In genomic region chr11:34570584-34570983, GRCh38 we compare ENCODE assay signal across 17 cellular contexts. TPM values are rescaled to one million over a fixed set of nuclear protein-coding genes. Genes with fewer than 3 reads are reported as not detected.
A peak's percentile ranks its signal among the peaks of the same experiment; 100 is the strongest.
DNase-seq lines count a peak whose midpoint lies in the region; ATAC-seq, FAIRE-seq and TF ChIP-seq lines count a peak whose summit lies in the region.
"Had no signal": no experiment of that assay in that cellular context is flagged by ENCODE, and none has a peak within 500 bp of the region (broad histone marks: within the 10 kb centered on the region; RNA-seq: fewer than 3 reads in every experiment).

No MANE protein-coding gene starts in this region.

- peak; percentile 47 for DNase-seq in SIG-M5 treated with dmso at 0.1 percent for 504 hours (lab: John Stamatoyannopoulos, UW; ENCODE audit: unreplicated experiment)
- DNase-seq in SIG-M5 (lab: John Stamatoyannopoulos, UW), result no peak
- peak; percentile 71 for DNase-seq in NCI-H2196 (lab: John Stamatoyannopoulos, UW; ENCODE audit: unreplicated experiment)
- DNase-seq in K562 (ENCODE audit: extremely low read depth in 1 of 4, low spot score in 3 of 4), result peak in 1 of 4 experiments; percentile 43
- DNase-seq in stimulated activated CD4-positive, alpha-beta T cell treated with anti-CD3 and anti-CD28 coated beads, Interleukin-4, amount 100 ng/mL, for 48 hours (ENCODE audit: low read depth in 2 of 2), result peak; percentile 10 to 11
- DNase-seq in sciatic nerve (ENCODE audit: low spot score), result no peak
- no peak for DNase-seq in ovary
- no peak for DNase-seq in left colon
- DNase-seq: ACHN, body of pancreas, DMS53, erythroblast, transverse colon had no signal

- no peak for TF ChIP-seq POLR2A in K562 (conservative IDR thresholded peaks at IDR 0.05)
- no peak for TF ChIP-seq POLR2A in ovary (IDR thresholded peaks at IDR 0.05)

- intact Hi-C loops in K562 (cut with micrococcal nuclease), result no loop called here
- intact Hi-C loops in sciatic nerve (cut with DNase I), result no loop called here
- intact Hi-C loops in ovary (cut with DNase I), result no loop called here
- intact Hi-C loops in left colon (cut with DNase I, micrococcal nuclease), result no loop called here

- no peak overlapping the region for H2AFZ ChIP-seq in K562 (ENCODE audit: low read depth, low read length)

- in situ Hi-C loops in K562 (cut with MboI), result no loop called here

- H4K20me1 ChIP-seq in K562 (replicated peaks; ENCODE audit: control insufficient read depth, insufficient read depth, low read length), result no peaks in the 10 kb centered on the region; the same call in 1 of the 2 replicates

- H3K27ac ChIP-seq in K562 (ENCODE audit: extremely low read depth, low read depth, low read length) (no peak overlapping the region), ovary (no peak overlapping the region)
- H3K27ac ChIP-seq: body of pancreas, SJSA1, transverse colon had no signal

- POLR2A ChIA-PET in K562 (lab: Yijun Ruan, JAX), result interaction anchor here (0.9 to 1.0 kb wide), 3 partner anchors 14 to 276 kb away, joined by 3 read pairs; no protein-coding TSS in a partner anchor

- BruUV-seq in K562 (replicated peaks; lab: Mats Ljungman, UMichigan), result no TSS peak

- no peak overlapping the region for H3K4me3 ChIP-seq in K562
- H3K4me3 ChIP-seq in ovary, result no peak overlapping the region
- H3K4me3 ChIP-seq: body of pancreas, SJSA1, transverse colon had no signal

- peak; percentile 66 for FAIRE-seq in K562 (lab: Jason Lieb, UNC)
- FAIRE-seq: GM18507 had no signal

- H3K9me1 ChIP-seq in K562 (ENCODE audit: control insufficient read depth, insufficient read depth, low read length), result no peaks in the 10 kb centered on the region

- no peak for TF ChIP-seq RAD21 in K562 (CRISPR knock-in tag; conservative IDR thresholded peaks at IDR 0.05 in 1 of 2, IDR thresholded peaks at IDR 0.05 in 1 of 2)

- H3K36me3 ChIP-seq in K562 (ENCODE audit: control insufficient read depth, insufficient read depth, low read length) (no peaks in the 10 kb centered on the region), ovary (no peaks in the 10 kb centered on the region)
- H3K36me3 ChIP-seq: SJSA1, transverse colon had no signal

- H3K9me3 ChIP-seq in K562 (replicated peaks; ENCODE audit: control insufficient read depth, insufficient read depth, low read depth, low read length) (no peaks in the 10 kb centered on the region), ovary (no peaks in the 10 kb centered on the region)
- H3K9me3 ChIP-seq: body of pancreas, SJSA1, transverse colon had no signal

- peak; percentile 73 for ATAC-seq in K562
- ATAC-seq in sciatic nerve, result no peak
- no peak for ATAC-seq in left colon
- ATAC-seq: body of pancreas had no signal

- CTCF ChIA-PET in K562 (lab: Yijun Ruan, JAX; ENCODE audit: low intra/inter-chr PET ratio), result no interaction called here

- no peak for TF ChIP-seq EP300 in K562 (IDR thresholded peaks at IDR 0.05; ENCODE audit: low read length)
- no peak for TF ChIP-seq EP300 in ovary (IDR thresholded peaks at IDR 0.05)

- H3K4me2 ChIP-seq in K562 (ENCODE audit: insufficient read depth, low read length), result no peak overlapping the region

- H3K79me2 ChIP-seq in K562 (ENCODE audit: control insufficient read depth, insufficient read depth, low read length), result no peaks in the 10 kb centered on the region

- TF ChIP-seq CTCF in K562 (IDR thresholded peaks at IDR 0.05 in 2 of 3, conservative IDR thresholded peaks at IDR 0.05 in 1 of 3; ENCODE audit: insufficient read depth in 2 of 3, low read depth in 1 of 3, low read length in 3 of 3) (no peak), ovary (IDR thresholded peaks at IDR 0.05) (no peak)

- H3K27me3 ChIP-seq in K562 (ENCODE audit: control insufficient read depth in 2 of 2, insufficient read depth in 2 of 2, low read length in 2 of 2) (peaks cover 2 to 21% of the 10 kb centered on the region in 2 experiments; a peak in 2 of 5 replicates), ovary (no peaks in the 10 kb centered on the region)
- H3K27me3 ChIP-seq: body of pancreas had no signal

- H3K4me1 ChIP-seq in K562 (replicated peaks in 1 of 2; ENCODE audit: control insufficient read depth in 2 of 2, insufficient read depth in 2 of 2, low read length in 2 of 2), result no peaks in the 10 kb centered on the region
- H3K4me1 ChIP-seq in ovary (ENCODE audit: insufficient read depth), result no peaks in the 10 kb centered on the region
- H3K4me1 ChIP-seq: body of pancreas, SJSA1, transverse colon had no signal

- H3K9ac ChIP-seq in K562 (ENCODE audit: insufficient read depth in 1 of 2, low read depth in 2 of 2, low read length in 2 of 2), result no peak overlapping the region

- WGBS in K562 (ENCODE audit: insufficient coverage, low coverage, missing lambda C conversion rate), result 2% methylated on average over 5 of the region's 5 CpGs
- 87 to 92% (median 89%) methylated on average over 5 of the region's 5 CpGs for WGBS in ovary, 3 donors

TF ChIP-seq in K562, 482 proteins besides CTCF, POLR2A, EP300 and RAD21 (continues in another document):
- TF ChIP-seq, protein P1, sequence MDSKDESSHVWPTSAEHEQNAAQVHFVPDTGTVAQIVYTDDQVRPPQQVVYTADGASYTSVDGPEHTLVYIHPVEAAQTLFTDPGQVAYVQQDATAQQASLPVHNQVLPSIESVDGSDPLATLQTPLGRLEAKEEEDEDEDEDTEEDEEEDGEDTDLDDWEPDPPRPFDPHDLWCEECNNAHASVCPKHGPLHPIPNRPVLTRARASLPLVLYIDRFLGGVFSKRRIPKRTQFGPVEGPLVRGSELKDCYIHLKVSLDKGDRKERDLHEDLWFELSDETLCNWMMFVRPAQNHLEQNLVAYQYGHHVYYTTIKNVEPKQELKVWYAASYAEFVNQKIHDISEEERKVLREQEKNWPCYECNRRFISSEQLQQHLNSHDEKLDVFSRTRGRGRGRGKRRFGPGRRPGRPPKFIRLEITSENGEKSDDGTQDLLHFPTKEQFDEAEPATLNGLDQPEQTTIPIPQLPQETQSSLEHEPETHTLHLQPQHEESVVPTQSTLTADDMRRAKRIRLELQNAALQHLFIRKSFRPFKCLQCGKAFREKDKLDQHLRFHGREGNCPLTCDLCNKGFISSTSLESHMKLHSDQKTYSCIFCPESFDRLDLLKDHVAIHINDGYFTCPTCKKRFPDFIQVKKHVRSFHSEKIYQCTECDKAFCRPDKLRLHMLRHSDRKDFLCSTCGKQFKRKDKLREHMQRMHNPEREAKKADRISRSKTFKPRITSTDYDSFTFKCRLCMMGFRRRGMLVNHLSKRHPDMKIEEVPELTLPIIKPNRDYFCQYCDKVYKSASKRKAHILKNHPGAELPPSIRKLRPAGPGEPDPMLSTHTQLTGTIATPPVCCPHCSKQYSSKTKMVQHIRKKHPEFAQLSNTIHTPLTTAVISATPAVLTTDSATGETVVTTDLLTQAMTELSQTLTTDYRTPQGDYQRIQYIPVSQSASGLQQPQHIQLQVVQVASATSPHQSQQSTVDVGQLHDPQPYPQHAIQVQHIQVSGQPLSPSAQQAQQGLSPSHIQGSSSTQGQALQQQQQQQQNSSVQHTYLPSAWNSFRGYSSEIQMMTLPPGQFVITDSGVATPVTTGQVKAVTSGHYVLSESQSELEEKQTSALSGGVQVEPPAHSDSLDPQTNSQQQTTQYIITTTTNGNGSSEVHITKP (IDR thresholded peaks at IDR 0.05; ENCODE audit: partially characterized antibody), result peak; percentile 58
- TF ChIP-seq MTF1 (CRISPR knock-in tag; IDR thresholded peaks at IDR 0.05; ENCODE audit: borderline replicate concordance), result no peak

RNA-seq across cellular contexts. Expression of gene EHF, which starts 50.3 kb away (rescaled TPM):
- not detected in 2 replicates for total RNA-seq in K562 (2011; cell fraction: chromatin; rRNA removed; ENCODE audit: low replicate concordance)
- not detected in 2 replicates for total RNA-seq in K562 (2011; cell fraction: nucleolus; rRNA removed)
- total RNA-seq in K562 (2011; cell fraction: nucleoplasm; rRNA removed), result not detected in 2 replicates
- total RNA-seq in K562 (2014; rRNA removed), result 0.20 and 0.54 TPM in 2 replicates
- total RNA-seq in K562 (2014; rRNA removed; fragmentation: Illumina TruSeq; extraction: Trizol), result 0.41 and 0.47 TPM in 2 replicates
- total RNA-seq in K562 (2015; rRNA removed; fragmentation: Illumina TruSeq; extraction: Trizol), result 0.34 and 0.40 TPM in 2 replicates
- total RNA-seq in K562 (2021), result 0.38 and 0.76 TPM in 2 replicates
- 0.03 and 0.04 TPM in 2 replicates for polyA plus RNA-seq in K562 (2011; rRNA removed)
- 0.13 TPM in 1 of 2 replicates, not detected in the other for polyA plus RNA-seq in K562 (2011; cell fraction: cytosol; rRNA removed)
- polyA plus RNA-seq in K562 (2011; cell fraction: nucleus; rRNA removed), result not detected in 2 replicates
- polyA plus RNA-seq in K562 (2012), result 0.17 and 0.37 TPM in 2 replicates
- polyA plus RNA-seq in K562 (2014; fragmentation: Illumina TruSeq; extraction: Trizol), result 0.24 TPM in 1 of 2 replicates, not detected in the other
- under 1 TPM; 0.24 to 0.37 TPM for polyA plus RNA-seq in K562 (2014; fragmentation: Nextera tagmentation; extraction: Ambion mirVana)
- polyA plus RNA-seq in K562 (2014; rRNA removed), result 0.04 TPM in 1 of 2 replicates, not detected in the other
- 0.11 and 0.36 TPM in 2 replicates for polyA minus RNA-seq in K562 (2011; rRNA and poly(A)+ RNA removed)
- polyA minus RNA-seq in K562 (2011; cell fraction: cytosol; rRNA and poly(A)+ RNA removed), result not detected in 2 replicates
- not detected in 2 replicates for polyA minus RNA-seq in K562 (2011; cell fraction: nucleus; rRNA and poly(A)+ RNA removed)
- total RNA-seq in sciatic nerve, result 0.18 TPM
- 100 to 1,000 TPM in 1 of 7 donors, 10 to 100 TPM in 1, 1 to 10 TPM in 3, under 1 TPM in 1, not detected in 1; 0.35 to 102 (median 9.0) TPM for total RNA-seq in ovary
- under 1 TPM; 0.06 to 0.13 TPM for polyA plus RNA-seq in ovary
- total RNA-seq in left colon, result 100 to 1,000 TPM; 226 to 394 TPM
- total RNA-seq: activated CD8-positive, alpha-beta memory T cell treated with anti-CD3 and anti-CD28 coated beads for 36 hours; neural crest cell; SJSA1 had no signal

RNA-seq across cellular contexts. Expression of gene ELF5, which starts 57.0 kb away (rescaled TPM):
- not detected in 2 replicates for total RNA-seq in K562 (2011; cell fraction: chromatin; rRNA removed; ENCODE audit: low replicate concordance)
- not detected in 2 replicates for total RNA-seq in K562 (2011; cell fraction: nucleolus; rRNA removed)
- not detected in 2 replicates for total RNA-seq in K562 (2011; cell fraction: nucleoplasm; rRNA removed)
- total RNA-seq in K562 (2014; rRNA removed) (not detected in 2 replicates), K562 (2014; rRNA removed; fragmentation: Illumina TruSeq; extraction: Trizol) (not detected in 2 replicates), K562 (2015; rRNA removed; fragmentation: Illumina TruSeq; extraction: Trizol) (not detected in 2 replicates), K562 (2021) (not detected in 2 replicates), sciatic nerve (not detected), ovary (not detected), left colon (not detected)
- polyA plus RNA-seq in K562 (2011; rRNA removed) (not detected in 2 replicates), K562 (2014; fragmentation: Illumina TruSeq; extraction: Trizol) (not detected in 2 replicates), K562 (2014; fragmentation: Nextera tagmentation; extraction: Ambion mirVana) (not detected), K562 (2014; rRNA removed) (not detected in 2 replicates), ovary (not detected)
- not detected in 2 replicates for polyA plus RNA-seq in K562 (2011; cell fraction: cytosol; rRNA removed)
- not detected in 2 replicates for polyA plus RNA-seq in K562 (2011; cell fraction: nucleus; rRNA removed)
- not detected in 2 replicates for polyA plus RNA-seq in K562 (2012)
- polyA minus RNA-seq in K562 (2011; rRNA and poly(A)+ RNA removed), result not detected in 2 replicates
- not detected in 2 replicates for polyA minus RNA-seq in K562 (2011; cell fraction: cytosol; rRNA and poly(A)+ RNA removed)
- polyA minus RNA-seq in K562 (2011; cell fraction: nucleus; rRNA and poly(A)+ RNA removed), result not detected in 2 replicates
- total RNA-seq: activated CD8-positive, alpha-beta memory T cell treated with anti-CD3 and anti-CD28 coated beads for 36 hours; body of pancreas; neural crest cell; SJSA1; transverse colon had no signal

Comparison
In these comparisons a context has a peak if more than half of its experiments do, and no peak if none do; other contexts are left out.
1. DNase-seq: peak in SIG-M5 treated with dmso at 0.1 percent for 504 hours (single experiment), NCI-H2196 (single experiment) and stimulated activated CD4-positive, alpha-beta T cell treated with anti-CD3 and anti-CD28 coated beads, Interleukin-4, amount 100 ng/mL, for 48 hours (2 of 2); none in SIG-M5 (single experiment), sciatic nerve (single experiment), ovary (0 of 5) and left colon (0 of 2).